In the genomic region with DNA sequence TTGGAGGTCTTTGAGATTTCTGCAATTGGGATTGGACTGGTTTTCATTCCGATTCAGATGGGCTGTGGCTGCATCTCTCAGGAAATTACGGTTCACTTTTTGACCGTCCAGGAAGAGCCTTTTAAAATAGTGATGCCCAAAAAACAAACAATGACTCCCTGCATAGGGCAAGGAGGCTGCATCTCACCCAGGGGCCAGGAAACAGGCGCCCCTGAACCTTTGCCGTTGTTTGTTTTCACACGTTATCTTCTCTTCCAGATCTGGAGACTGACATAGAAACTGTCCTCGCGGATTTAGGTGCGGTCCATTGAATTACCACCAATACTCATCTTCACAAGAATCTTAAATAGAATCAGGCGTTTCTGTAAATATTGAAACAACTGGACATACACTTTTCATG, we compare ENCODE assay signal across 19 cellular contexts.
DNase-seq lines count a peak whose midpoint lies in the region; ATAC-seq and TF ChIP-seq lines count a peak whose summit lies in the region.
"Had no signal": no experiment of that assay in that cellular context is flagged by ENCODE, and none has a peak within 500 bp of the region (broad histone marks: within the 10 kb centered on the region; RNA-seq: fewer than 3 reads in every experiment).

No MANE protein-coding gene starts in this region.

- no peaks in the 10 kb centered on the region for H3K27me3 Mint-ChIP-seq in nephron (ENCODE audit: low read depth)
- H3K27me3 Mint-ChIP-seq: B cell had no signal

- TF ChIP-seq CTCF in nephron (IDR thresholded peaks at IDR 0.05; ENCODE audit: unreplicated experiment in 3 of 3) = no peak

- no peak overlapping the region for H3K4me3 Mint-ChIP-seq in nephron
- H3K4me3 Mint-ChIP-seq: B cell; CD14-positive monocyte; H9; HFFc6; T-helper 1 cell treated with Interleukin-12 subunit alpha and Interleukin-12 subunit beta and Interleukin-4 antibody, amounts not matched to agents 30 μg/mL and 1 μg/mL, for 36 hours had no signal

- peak; percentile 6 for DNase-seq in NCI-H146 (lab: John Stamatoyannopoulos, UW)
- no peak for DNase-seq in NCI-H146 treated with DMSO at 0.1 percent for 48 hours (lab: John Stamatoyannopoulos, UW; ENCODE audit: unreplicated experiment)
- DNase-seq in NCI-H345 (lab: John Stamatoyannopoulos, UW) = peak; percentile 57
- peak; percentile 48 to 54 for DNase-seq in SHP77 (lab: John Stamatoyannopoulos, UW)
- no peak for DNase-seq in HuH-7.5 (ENCODE audit: low spot score)
- DNase-seq in central memory CD4-positive, alpha-beta T cell = no peak
- DNase-seq: DND-41; H9; HFFc6; MG63; NCI-H2029 treated with DMSO at 0.1 percent for 48 hours; NK-92 treated with Interleukin-12 subunit alpha and Interleukin-12 subunit beta, amount 100 ng/mL, for 24 hours had no signal

- no peaks in the 10 kb centered on the region for H3K9me3 Mint-ChIP-seq in nephron
- H3K9me3 Mint-ChIP-seq: H9 had no signal

- peaks cover 79% of the 10 kb centered on the region for H3K36me3 Mint-ChIP-seq in nephron (ENCODE audit: low read depth)

- ATAC-seq in HG03159 (IDR thresholded peaks at IDR 0.05; ENCODE audit: unreplicated experiment) = no peak
- ATAC-seq: K562, Panc1 had no signal

- H3K4me1 Mint-ChIP-seq in nephron = peaks cover 44% of the 10 kb centered on the region
- H3K4me1 Mint-ChIP-seq: B cell had no signal

- peak overlapping the region; percentile 24 to 71 (median 43) for H3K27ac Mint-ChIP-seq in nephron
- H3K27ac Mint-ChIP-seq: B cell; CD14-positive monocyte; H9; HFFc6; T-helper 1 cell treated with Interleukin-12 subunit alpha and Interleukin-12 subunit beta and Interleukin-4 antibody, amounts not matched to agents 30 μg/mL and 1 μg/mL, for 36 hours had no signal

Comparison
In these comparisons a context has a peak if more than half of its experiments do, and no peak if none do; other contexts are left out.
1. DNase-seq: peak in NCI-H146 (single experiment), NCI-H345 (single experiment) and SHP77 (2 of 2); none in NCI-H146 treated with DMSO at 0.1 percent for 48 hours (single experiment), HuH-7.5 (single experiment) and central memory CD4-positive, alpha-beta T cell (single experiment).